ENCODE assay signal across 26 cellular contexts in the genomic region with DNA sequence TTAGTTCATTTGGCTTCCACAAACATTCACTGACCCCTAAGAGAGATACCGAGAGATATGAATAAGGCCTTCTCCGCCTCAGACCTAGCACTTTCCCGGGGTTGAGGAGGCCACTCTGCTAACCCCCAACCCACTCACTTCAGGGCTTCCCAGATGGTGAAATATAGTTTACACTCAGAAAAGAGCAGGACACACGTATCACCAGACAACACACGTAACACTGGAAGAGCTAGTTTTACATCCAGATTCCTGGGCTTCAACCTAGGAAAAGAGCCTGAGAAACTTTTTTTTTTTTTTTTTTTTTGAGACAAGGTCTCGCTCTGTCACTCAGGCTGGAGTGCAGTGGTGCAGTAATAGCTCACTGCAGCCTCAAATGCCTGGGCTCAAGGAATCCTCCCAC.
"Had no signal": no experiment of that assay in that cellular context is flagged by ENCODE, and none has a peak within 500 bp of the region (broad histone marks: within the 10 kb centered on the region; RNA-seq: fewer than 3 reads in every experiment).

No MANE protein-coding gene starts in this region.

- H3K9me3 Mint-ChIP-seq: activated CD8-positive, alpha-beta T cell treated with anti-CD3 and anti-CD28 coated beads for 36 hours; activated naive CD4-positive, alpha-beta T cell treated with anti-CD3 and anti-CD28 coated beads, Interleukin-2, amount 10 ng/mL, durations not matched to agents 7 days and 5 days; activated T-cell treated with anti-CD3 and anti-CD28 coated beads, Interleukin-2, amount 50 U/mL, for 72 hours; activated T-helper 2 cell treated with anti-CD3 and anti-CD28 coated beads, Interferon-gamma antibody, Interleukin-2, Interleukin-4, amounts not matched to agents 10 μg/mL and 5 μg/mL and 100 μg/mL, durations not matched to agents 14 hours and 24 hours and 36 hours had no signal

- ATAC-seq: activated CD4-positive, CD25-positive, alpha-beta regulatory T cell treated with anti-CD3 and anti-CD28 coated beads, Interleukin-2, amount 50 U/mL, for 24 hours; activated CD8-positive, alpha-beta T cell treated with anti-CD3 and anti-CD28 coated beads for 36 hours; activated T-cell treated with anti-CD3 and anti-CD28 coated beads, Interleukin-2, amount 50 U/mL, for 72 hours; body of pancreas; Panc1 had no signal

- H3K4me3 Mint-ChIP-seq: activated CD8-positive, alpha-beta T cell treated with anti-CD3 and anti-CD28 coated beads for 36 hours; activated naive CD4-positive, alpha-beta T cell treated with anti-CD3 and anti-CD28 coated beads, Interleukin-2, amount 10 ng/mL, durations not matched to agents 7 days and 5 days; activated T-cell treated with anti-CD3 and anti-CD28 coated beads, Interleukin-2, amount 50 U/mL, for 72 hours had no signal

- H3K4me1 ChIP-seq: body of pancreas had no signal

- H3K4me1 Mint-ChIP-seq: activated naive CD4-positive, alpha-beta T cell treated with anti-CD3 and anti-CD28 coated beads, Interleukin-2, amount 10 ng/mL, durations not matched to agents 7 days and 5 days had no signal

- H3K9ac ChIP-seq: SK-N-SH had no signal

- H3K4me2 ChIP-seq: SK-N-SH had no signal

- H3K9me3 ChIP-seq: body of pancreas, MG63, SJCRH30, SK-N-SH had no signal

- H3K27ac Mint-ChIP-seq: activated CD8-positive, alpha-beta T cell treated with anti-CD3 and anti-CD28 coated beads for 36 hours; activated naive CD4-positive, alpha-beta T cell treated with anti-CD3 and anti-CD28 coated beads, Interleukin-2, amount 10 ng/mL, durations not matched to agents 7 days and 5 days; activated T-cell treated with anti-CD3 and anti-CD28 coated beads, Interleukin-2, amount 50 U/mL, for 72 hours; activated T-helper 2 cell treated with anti-CD3 and anti-CD28 coated beads, Interferon-gamma antibody, Interleukin-2, Interleukin-4, amounts not matched to agents 10 μg/mL and 5 μg/mL and 100 μg/mL, durations not matched to agents 14 hours and 24 hours and 36 hours had no signal

- H3K36me3 ChIP-seq: MG63, SJCRH30, WERI-Rb-1 had no signal

- H3K36me3 Mint-ChIP-seq: activated naive CD4-positive, alpha-beta T cell treated with anti-CD3 and anti-CD28 coated beads, Interleukin-2, amount 10 ng/mL, durations not matched to agents 7 days and 5 days had no signal

- H3K27me3 ChIP-seq: body of pancreas, MG63, SJCRH30 had no signal

- H3K4me3 ChIP-seq: body of pancreas, MG63, SJCRH30 had no signal

- H3K27ac ChIP-seq: body of pancreas, SJCRH30, WERI-Rb-1 had no signal

- DNase-seq: activated CD4-positive, alpha-beta T cell treated with anti-CD3 and anti-CD28 coated beads for 4 hours; activated CD8-positive, alpha-beta memory T cell treated with anti-CD3 and anti-CD28 coated beads, Interleukin-2, amount 50 U/mL, for 4 hours; activated CD8-positive, alpha-beta T cell treated with anti-CD3 and anti-CD28 coated beads for 36 hours; activated gamma-delta T cell treated with Interleukin-2 at 50 U/mL for 16 hours; activated naive CD4-positive, alpha-beta T cell treated with anti-CD3 and anti-CD28 coated beads, Interleukin-2, amount 10 ng/mL, durations not matched to agents 7 days and 5 days; activated T-cell treated with anti-CD3 and anti-CD28 coated beads, Interleukin-2, amount 50 U/mL, for 72 hours; body of pancreas; MG63; MV-4-11; NCI-H1092 treated with DMSO at 0.1 percent for 48 hours; NCI-H1417 treated with DMSO at 0.1 percent for 48 hours; NCI-H1694 treated with DMSO at 0.1 percent for 48 hours; NCI-H2029 treated with DMSO at 0.1 percent for 48 hours; NCI-H510A treated with DMSO at 0.1 percent for 48 hours; NCI-H69; NK-92 treated with Interleukin-12 subunit alpha and Interleukin-12 subunit beta, amount 100 ng/mL, for 24 hours; OCI-M1; Right ventricle myocardium superior; RPMI8226; SJCRH30; SK-N-SH; T-helper 1 cell; WERI-Rb-1 had no signal
